Comparison of ENCODE assay signal across 8 cellular contexts in the genomic region with DNA sequence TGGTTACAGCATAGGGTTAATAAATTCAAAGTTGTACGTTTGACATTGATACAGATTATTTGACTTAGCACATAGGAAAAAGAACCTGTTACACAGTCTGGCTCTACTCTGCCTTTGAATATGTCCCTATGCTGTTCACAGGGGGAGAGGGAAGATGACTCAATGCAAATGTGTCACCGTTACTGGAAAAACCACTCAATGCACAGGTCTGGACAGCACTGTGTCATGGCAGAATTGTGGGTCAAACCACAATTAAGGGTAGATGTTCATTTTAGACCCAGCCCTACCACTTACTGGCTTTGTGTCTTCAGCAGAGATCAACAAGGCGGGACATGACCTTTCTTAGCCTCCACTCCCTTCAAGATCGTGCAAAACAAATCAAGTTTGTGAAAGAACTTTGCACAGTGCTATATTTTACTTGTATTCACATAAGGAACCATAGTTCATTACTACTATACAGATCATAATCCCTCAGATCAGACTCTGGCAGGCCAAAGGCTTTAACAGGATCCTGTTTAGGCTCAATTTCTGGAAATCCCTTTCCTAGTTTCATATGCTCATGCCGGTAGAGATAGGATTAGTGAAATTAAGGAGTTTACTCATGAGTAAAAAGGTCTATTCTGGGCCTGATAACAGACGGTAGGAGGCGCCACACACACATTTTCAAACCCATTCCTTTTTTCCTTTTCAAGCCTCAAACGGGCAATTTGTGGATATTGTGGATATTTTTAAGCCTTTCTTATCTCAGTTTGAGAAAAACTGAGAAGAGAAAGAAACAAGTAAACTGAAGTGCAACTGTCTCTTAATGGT. TPM values are rescaled to one million over a fixed set of nuclear protein-coding genes. Genes with fewer than 3 reads are reported as not detected.
DNase-seq lines count a peak whose midpoint lies in the region; ATAC-seq, FAIRE-seq and TF ChIP-seq lines count a peak whose summit lies in the region.

No MANE protein-coding gene starts in this region.

- ATAC-seq in HG03439 (IDR thresholded peaks at IDR 0.05; ENCODE audit: unreplicated experiment) (peak; percentile 65), HG02763 (IDR thresholded peaks at IDR 0.05; ENCODE audit: unreplicated experiment) (no peak)
- ATAC-seq in activated CD8-positive, alpha-beta T cell treated with anti-CD3 and anti-CD28 coated beads, Interleukin-2, amount 10 ng/mL, durations not matched to agents 7 days and 5 days, result peak; percentile 92

- H3K27ac Mint-ChIP-seq in activated CD8-positive, alpha-beta T cell treated with anti-CD3 and anti-CD28 coated beads, Interleukin-2, amount 10 ng/mL, durations not matched to agents 7 days and 5 days, result peak overlapping the region; percentile 85
- H3K27ac Mint-ChIP-seq in type B pancreatic cell, result peak overlapping the region; percentile 65

- no peaks in the 10 kb centered on the region for H3K9me3 Mint-ChIP-seq in activated CD8-positive, alpha-beta T cell treated with anti-CD3 and anti-CD28 coated beads, Interleukin-2, amount 10 ng/mL, durations not matched to agents 7 days and 5 days (ENCODE audit: insufficient read depth)
- no peaks in the 10 kb centered on the region for H3K9me3 Mint-ChIP-seq in type B pancreatic cell

- DNase-seq in GM18507 (ENCODE audit: extremely low spot score, insufficient read length, low read depth), result no peak
- DNase-seq in activated CD8-positive, alpha-beta T cell treated with anti-CD3 and anti-CD28 coated beads, Interleukin-2, amount 10 ng/mL, durations not matched to agents 7 days and 5 days, result peak; percentile 83
- peak; percentile 66 for DNase-seq in glomerular visceral epithelial cell (ENCODE audit: extremely low spot score)
- DNase-seq in type B pancreatic cell (ENCODE audit: extremely low spot score, unreplicated experiment), result no peak
- no peak for DNase-seq in NCI-H2227 treated with DMSO at 0.1 percent for 48 hours (lab: John Stamatoyannopoulos, UW)
- DNase-seq in NCI-H524 (lab: John Stamatoyannopoulos, UW), result no peak

- H3K36me3 Mint-ChIP-seq in activated CD8-positive, alpha-beta T cell treated with anti-CD3 and anti-CD28 coated beads, Interleukin-2, amount 10 ng/mL, durations not matched to agents 7 days and 5 days (ENCODE audit: low read depth), result peaks cover 80% of the 10 kb centered on the region
- peaks cover 32% of the 10 kb centered on the region for H3K36me3 Mint-ChIP-seq in type B pancreatic cell

- H3K4me3 Mint-ChIP-seq in activated CD8-positive, alpha-beta T cell treated with anti-CD3 and anti-CD28 coated beads, Interleukin-2, amount 10 ng/mL, durations not matched to agents 7 days and 5 days, result peak overlapping the region; percentile 39
- H3K4me3 Mint-ChIP-seq in type B pancreatic cell, result no peak overlapping the region

- no peaks in the 10 kb centered on the region for H3K27me3 Mint-ChIP-seq in activated CD8-positive, alpha-beta T cell treated with anti-CD3 and anti-CD28 coated beads, Interleukin-2, amount 10 ng/mL, durations not matched to agents 7 days and 5 days (ENCODE audit: low read depth)
- H3K27me3 Mint-ChIP-seq in type B pancreatic cell, result no peaks in the 10 kb centered on the region

- TF ChIP-seq CTCF in type B pancreatic cell (conservative IDR thresholded peaks at IDR 0.05), result peak; percentile 55

- FAIRE-seq in GM18507 (lab: Jason Lieb, UNC), result peak; percentile 38

- H3K4me1 Mint-ChIP-seq in activated CD8-positive, alpha-beta T cell treated with anti-CD3 and anti-CD28 coated beads, Interleukin-2, amount 10 ng/mL, durations not matched to agents 7 days and 5 days (ENCODE audit: low read depth), result peaks cover 66% of the 10 kb centered on the region
- peaks cover 8% of the 10 kb centered on the region for H3K4me1 Mint-ChIP-seq in type B pancreatic cell (ENCODE audit: unreplicated experiment)

- CTCF ChIA-PET in activated CD8-positive, alpha-beta T cell treated with anti-CD3 and anti-CD28 coated beads, Interleukin-2, amount 10 ng/mL, durations not matched to agents 7 days and 5 days (lab: Charles Lee), result interaction anchor here (1.1 to 18.9 kb wide), 6 partner anchors 12 to 111 kb away, joined by 3 to 728 read pairs (median 16); no protein-coding TSS in a partner anchor

- POLR2A ChIA-PET in activated CD8-positive, alpha-beta T cell treated with anti-CD3 and anti-CD28 coated beads, Interleukin-2, amount 10 ng/mL, durations not matched to agents 7 days and 5 days (lab: Charles Lee), result no interaction called here

RNA-seq across cellular contexts. Expression of a gene that starts 22.0 kb away (rescaled TPM):
- total RNA-seq in activated CD8-positive, alpha-beta T cell treated with anti-CD3 and anti-CD28 coated beads, Interleukin-2, amount 10 ng/mL, durations not matched to agents 7 days and 5 days, result 10 to 100 TPM; 41.6 to 45.1 TPM
- total RNA-seq in type B pancreatic cell (ENCODE audit: low replicate concordance), result 38.2 and 45.7 TPM in 2 replicates

RNA-seq across cellular contexts. Expression of a gene that starts 45.1 kb away (rescaled TPM):
- 1 to 10 TPM; 5.3 to 5.9 TPM for total RNA-seq in activated CD8-positive, alpha-beta T cell treated with anti-CD3 and anti-CD28 coated beads, Interleukin-2, amount 10 ng/mL, durations not matched to agents 7 days and 5 days
- total RNA-seq in type B pancreatic cell (ENCODE audit: low replicate concordance), result 1.0 and 7.2 TPM in 2 replicates

Comparison
In these comparisons a context has a peak if more than half of its experiments do, and no peak if none do; other contexts are left out.
1. DNase-seq: peak in activated CD8-positive, alpha-beta T cell treated with anti-CD3 and anti-CD28 coated beads, Interleukin-2, amount 10 ng/mL, durations not matched to agents 7 days and 5 days (single experiment) and glomerular visceral epithelial cell (single experiment); none in GM18507 (single experiment), type B pancreatic cell (single experiment), NCI-H2227 treated with DMSO at 0.1 percent for 48 hours (single experiment) and NCI-H524 (0 of 2).